8 cellular contexts compared by ENCODE assay signal in genomic region chr2:54945401-54946219, GRCh38.
DNase-seq lines count a peak whose midpoint lies in the region; ATAC-seq, FAIRE-seq and TF ChIP-seq lines count a peak whose summit lies in the region.

No MANE protein-coding gene starts in this region.

- peaks cover 4% of the 10 kb centered on the region for H3K4me1 ChIP-seq in foreskin keratinocyte

- no peak for FAIRE-seq in urothelium cell line (lab: Jason Lieb, UNC)

- H3K27me3 ChIP-seq in foreskin keratinocyte: peaks cover 3% of the 10 kb centered on the region

- no peak for TF ChIP-seq CTCF in GM20000 (IDR thresholded peaks at IDR 0.05; ENCODE audit: extremely low read depth, missing control alignments)
- no peak for TF ChIP-seq CTCF in VCaP (conservative IDR thresholded peaks at IDR 0.05)
- no peak for TF ChIP-seq CTCF in foreskin keratinocyte (conservative IDR thresholded peaks at IDR 0.05)

- peak; percentile 65 for ATAC-seq in foreskin keratinocyte

- H3K27ac ChIP-seq in VCaP: peak overlapping the region; percentile 47
- H3K27ac ChIP-seq in foreskin keratinocyte: no peak overlapping the region

- peak; percentile 76 for DNase-seq in AG08396 (ENCODE audit: low spot score)
- DNase-seq in GM20000 (ENCODE audit: low spot score): peak; percentile 59
- DNase-seq in foreskin keratinocyte: peak in 1 of 2 donors; percentile 53
- DNase-seq in stimulated activated CD8-positive, alpha-beta memory T cell treated with anti-CD3 and anti-CD28 coated beads, Interleukin-4, amount 100 ng/mL, for 24 hours (ENCODE audit: low read depth): peak; percentile 2
- no peak for DNase-seq in Kasumi-1 (lab: John Stamatoyannopoulos, UW)
- no peak for DNase-seq in NOMO-1 treated with dmso at 0.1 percent for 144 hours (lab: John Stamatoyannopoulos, UW; ENCODE audit: unreplicated experiment)
- no peak for DNase-seq in urothelium cell line (ENCODE audit: low spot score)

Comparison
In these comparisons a context has a peak if more than half of its experiments do, and no peak if none do; other contexts are left out.
1. DNase-seq: peak in AG08396 (single experiment), GM20000 (single experiment) and stimulated activated CD8-positive, alpha-beta memory T cell treated with anti-CD3 and anti-CD28 coated beads, Interleukin-4, amount 100 ng/mL, for 24 hours (single experiment); none in Kasumi-1 (0 of 2), NOMO-1 treated with dmso at 0.1 percent for 144 hours (single experiment) and urothelium cell line (single experiment).